In genomic region chr11:68030318-68031135, GRCh38 we compare ENCODE assay signal across 8 cellular contexts. TPM values are rescaled to one million over a fixed set of nuclear protein-coding genes. Genes with fewer than 3 reads are reported as not detected.
DNase-seq lines count a peak whose midpoint lies in the region; ATAC-seq and TF ChIP-seq lines count a peak whose summit lies in the region.

Gene NDUFS8 (plus strand): TSS chr11:68030681. CDS start chr11:68032152, 1,471 bp downstream.

- no peaks in the 10 kb centered on the region for H3K27me3 Mint-ChIP-seq in activated CD4-positive, alpha-beta T cell treated with anti-CD3 and anti-CD28 coated beads, Interleukin-2, amount 10 ng/mL, durations not matched to agents 24 days and 14 days

- H3K27ac ChIP-seq in colonic mucosa (peak within 1 kb of the TSS; percentile 75), layer of hippocampus (ENCODE audit: low read depth, low read length) (peak within 1 kb of the TSS; percentile 91)

- intact Hi-C loops in activated CD4-positive, alpha-beta T cell treated with anti-CD3 and anti-CD28 coated beads, Interleukin-2, amount 10 ng/mL, durations not matched to agents 24 days and 14 days (cut with micrococcal nuclease) = loop anchor here (1.0 to 10.0 kb wide), 6 partner anchors 10 to 756 kb away; partner anchors contain the start of genes CHKA, KMT5B, PPP6R3 and UNC93B1
- intact Hi-C loops in colonic mucosa (cut with DNase I) = no loop called here

- CTCF ChIA-PET in BJ (lab: Yijun Ruan, JAX) = interaction anchor here (0.5 to 2.2 kb wide), 3 partner anchors 9 to 16 kb away, joined by 3 to 5 read pairs (median 4); no protein-coding TSS in a partner anchor

- ATAC-seq in GM19324 (IDR thresholded peaks at IDR 0.05; ENCODE audit: low FRiP score, unreplicated experiment) (peak; percentile 92), HG03469 (IDR thresholded peaks at IDR 0.05; ENCODE audit: unreplicated experiment) (peak; percentile 94)

- H3K27ac Mint-ChIP-seq in activated CD4-positive, alpha-beta T cell treated with anti-CD3 and anti-CD28 coated beads, Interleukin-2, amount 10 ng/mL, durations not matched to agents 24 days and 14 days = peak within 1 kb of the TSS; percentile 87

- H3K4me3 ChIP-seq in BJ (ENCODE audit: low read depth, low read length) (peak within 1 kb of the TSS; percentile 94), colonic mucosa (peak within 1 kb of the TSS; percentile 82)

- no peak for TF ChIP-seq CTCF in BJ (IDR thresholded peaks at IDR 0.05; ENCODE audit: insufficient read depth, low read depth, low read length)
- TF ChIP-seq CTCF in colonic mucosa (IDR thresholded peaks at IDR 0.05) = no peak

- no peaks in the 10 kb centered on the region for H3K9me3 ChIP-seq in colonic mucosa

- POLR2A ChIA-PET in BJ (lab: Charles Lee) = no interaction called here

- H3K4me3 Mint-ChIP-seq in activated CD4-positive, alpha-beta T cell treated with anti-CD3 and anti-CD28 coated beads, Interleukin-2, amount 10 ng/mL, durations not matched to agents 24 days and 14 days = peak within 1 kb of the TSS; percentile 84

- H3K4me1 ChIP-seq in colonic mucosa = peaks cover 4% of the 10 kb centered on the region

- peaks cover 20% of the 10 kb centered on the region for H3K36me3 ChIP-seq in BJ (ENCODE audit: control insufficient read depth, insufficient read depth, low read length)
- no peaks in the 10 kb centered on the region for H3K36me3 ChIP-seq in colonic mucosa

- H3K4me1 Mint-ChIP-seq in activated CD4-positive, alpha-beta T cell treated with anti-CD3 and anti-CD28 coated beads, Interleukin-2, amount 10 ng/mL, durations not matched to agents 24 days and 14 days = peaks cover 23% of the 10 kb centered on the region

- H3K9me3 Mint-ChIP-seq in activated CD4-positive, alpha-beta T cell treated with anti-CD3 and anti-CD28 coated beads, Interleukin-2, amount 10 ng/mL, durations not matched to agents 24 days and 14 days = no peaks in the 10 kb centered on the region

- DNase-seq in BJ (ENCODE audit: low read depth) = peak; percentile 98
- peak; percentile 99 for DNase-seq in NCI-H526 treated with DMSO at 0.1 percent for 48 hours (lab: John Stamatoyannopoulos, UW)
- DNase-seq in activated CD4-positive, alpha-beta T cell treated with anti-CD3 and anti-CD28 coated beads, Interleukin-2, amount 10 ng/mL, durations not matched to agents 24 days and 14 days = peak; percentile 99
- DNase-seq in colonic mucosa = peak; percentile 98
- DNase-seq in stimulated activated CD4-positive, alpha-beta T cell treated with anti-CD3 and anti-CD28 coated beads, Interleukin-1b, Interleukin-23, amount 100 ng/mL, for 4 hours (ENCODE audit: low read depth in 2 of 2) = peak; percentile 94 to 97

- H3K27me3 ChIP-seq in BJ (ENCODE audit: control insufficient read depth, insufficient read depth, low read length) (no peaks in the 10 kb centered on the region), colonic mucosa (no peaks in the 10 kb centered on the region), layer of hippocampus (ENCODE audit: control insufficient read depth, insufficient read depth, low read length) (no peaks in the 10 kb centered on the region)

- peak within 1 kb of the TSS; percentile 83 to 98 for H3K9ac ChIP-seq in colonic mucosa (ENCODE audit: low read depth in 2 of 2, low read length in 2 of 2)

- H3K36me3 Mint-ChIP-seq in activated CD4-positive, alpha-beta T cell treated with anti-CD3 and anti-CD28 coated beads, Interleukin-2, amount 10 ng/mL, durations not matched to agents 24 days and 14 days (ENCODE audit: low read depth) = peaks cover 7% of the 10 kb centered on the region

RNA-seq across cellular contexts. Expression of gene NDUFS8, which starts in this region (rescaled TPM):
- 75.1 and 101 TPM in 2 replicates for polyA plus RNA-seq in BJ (2011; rRNA removed)
- 64.3 and 87.3 TPM in 2 replicates for polyA minus RNA-seq in BJ (2011; rRNA and poly(A)+ RNA removed)
- 153 and 159 TPM in 2 replicates for total RNA-seq in activated CD4-positive, alpha-beta T cell treated with anti-CD3 and anti-CD28 coated beads, Interleukin-2, amount 10 ng/mL, durations not matched to agents 24 days and 14 days
- 100 to 1,000 TPM; 149 to 247 TPM for total RNA-seq in colonic mucosa

Comparison
In these comparisons a context has a peak if more than half of its experiments do, and no peak if none do; other contexts are left out.
1. Peak in every context shown above with its lines: DNase-seq, ATAC-seq, H3K4me3 ChIP-seq and H3K27ac ChIP-seq.